In the genomic region with DNA sequence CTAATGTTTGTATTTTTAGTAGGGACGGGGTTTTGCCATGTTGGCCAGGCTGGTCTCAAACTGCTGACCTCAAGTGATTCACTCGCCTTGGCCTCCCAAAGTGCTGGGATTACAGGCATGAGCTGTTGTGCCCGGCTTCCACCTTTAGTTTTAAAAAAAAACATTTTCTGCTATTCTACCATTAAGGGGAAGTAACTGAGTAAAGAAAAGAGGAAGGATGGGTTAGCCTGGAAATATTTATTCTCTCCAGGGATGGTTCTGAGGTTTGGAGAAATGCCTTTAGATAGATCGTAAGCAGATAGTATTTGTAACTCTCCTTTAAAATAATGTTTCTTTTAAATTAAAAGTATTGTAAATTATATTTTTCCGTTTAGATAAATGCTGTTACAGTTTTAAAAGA, we compare ENCODE assay signal across 1 cellular context.
TF ChIP-seq lines count a peak whose summit lies in the region.

No MANE protein-coding gene starts in this region.

TF ChIP-seq in GM12878, 131 proteins besides CTCF, POLR2A, EP300 and RAD21 (continued from another document):
- TF ChIP-seq SMAD5 (IDR thresholded peaks at IDR 0.05; ENCODE audit: low read depth) (no peak), RFX5 (IDR thresholded peaks at IDR 0.05; ENCODE audit: low read depth, low read length) (no peak), CREM (IDR thresholded peaks at IDR 0.05; ENCODE audit: low read depth) (no peak)
- TF ChIP-seq, protein P1, sequence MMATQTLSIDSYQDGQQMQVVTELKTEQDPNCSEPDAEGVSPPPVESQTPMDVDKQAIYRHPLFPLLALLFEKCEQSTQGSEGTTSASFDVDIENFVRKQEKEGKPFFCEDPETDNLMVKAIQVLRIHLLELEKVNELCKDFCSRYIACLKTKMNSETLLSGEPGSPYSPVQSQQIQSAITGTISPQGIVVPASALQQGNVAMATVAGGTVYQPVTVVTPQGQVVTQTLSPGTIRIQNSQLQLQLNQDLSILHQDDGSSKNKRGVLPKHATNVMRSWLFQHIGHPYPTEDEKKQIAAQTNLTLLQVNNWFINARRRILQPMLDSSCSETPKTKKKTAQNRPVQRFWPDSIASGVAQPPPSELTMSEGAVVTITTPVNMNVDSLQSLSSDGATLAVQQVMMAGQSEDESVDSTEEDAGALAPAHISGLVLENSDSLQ (IDR thresholded peaks at IDR 0.05) = no peak
- TF ChIP-seq, protein P2, sequence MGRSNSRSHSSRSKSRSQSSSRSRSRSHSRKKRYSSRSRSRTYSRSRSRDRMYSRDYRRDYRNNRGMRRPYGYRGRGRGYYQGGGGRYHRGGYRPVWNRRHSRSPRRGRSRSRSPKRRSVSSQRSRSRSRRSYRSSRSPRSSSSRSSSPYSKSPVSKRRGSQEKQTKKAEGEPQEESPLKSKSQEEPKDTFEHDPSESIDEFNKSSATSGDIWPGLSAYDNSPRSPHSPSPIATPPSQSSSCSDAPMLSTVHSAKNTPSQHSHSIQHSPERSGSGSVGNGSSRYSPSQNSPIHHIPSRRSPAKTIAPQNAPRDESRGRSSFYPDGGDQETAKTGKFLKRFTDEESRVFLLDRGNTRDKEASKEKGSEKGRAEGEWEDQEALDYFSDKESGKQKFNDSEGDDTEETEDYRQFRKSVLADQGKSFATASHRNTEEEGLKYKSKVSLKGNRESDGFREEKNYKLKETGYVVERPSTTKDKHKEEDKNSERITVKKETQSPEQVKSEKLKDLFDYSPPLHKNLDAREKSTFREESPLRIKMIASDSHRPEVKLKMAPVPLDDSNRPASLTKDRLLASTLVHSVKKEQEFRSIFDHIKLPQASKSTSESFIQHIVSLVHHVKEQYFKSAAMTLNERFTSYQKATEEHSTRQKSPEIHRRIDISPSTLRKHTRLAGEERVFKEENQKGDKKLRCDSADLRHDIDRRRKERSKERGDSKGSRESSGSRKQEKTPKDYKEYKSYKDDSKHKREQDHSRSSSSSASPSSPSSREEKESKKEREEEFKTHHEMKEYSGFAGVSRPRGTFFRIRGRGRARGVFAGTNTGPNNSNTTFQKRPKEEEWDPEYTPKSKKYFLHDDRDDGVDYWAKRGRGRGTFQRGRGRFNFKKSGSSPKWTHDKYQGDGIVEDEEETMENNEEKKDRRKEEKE (IDR thresholded peaks at IDR 0.05) = no peak
- TF ChIP-seq, protein P3, sequence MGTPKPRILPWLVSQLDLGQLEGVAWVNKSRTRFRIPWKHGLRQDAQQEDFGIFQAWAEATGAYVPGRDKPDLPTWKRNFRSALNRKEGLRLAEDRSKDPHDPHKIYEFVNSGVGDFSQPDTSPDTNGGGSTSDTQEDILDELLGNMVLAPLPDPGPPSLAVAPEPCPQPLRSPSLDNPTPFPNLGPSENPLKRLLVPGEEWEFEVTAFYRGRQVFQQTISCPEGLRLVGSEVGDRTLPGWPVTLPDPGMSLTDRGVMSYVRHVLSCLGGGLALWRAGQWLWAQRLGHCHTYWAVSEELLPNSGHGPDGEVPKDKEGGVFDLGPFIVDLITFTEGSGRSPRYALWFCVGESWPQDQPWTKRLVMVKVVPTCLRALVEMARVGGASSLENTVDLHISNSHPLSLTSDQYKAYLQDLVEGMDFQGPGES (IDR thresholded peaks at IDR 0.05) = no peak
